In the genomic region with DNA sequence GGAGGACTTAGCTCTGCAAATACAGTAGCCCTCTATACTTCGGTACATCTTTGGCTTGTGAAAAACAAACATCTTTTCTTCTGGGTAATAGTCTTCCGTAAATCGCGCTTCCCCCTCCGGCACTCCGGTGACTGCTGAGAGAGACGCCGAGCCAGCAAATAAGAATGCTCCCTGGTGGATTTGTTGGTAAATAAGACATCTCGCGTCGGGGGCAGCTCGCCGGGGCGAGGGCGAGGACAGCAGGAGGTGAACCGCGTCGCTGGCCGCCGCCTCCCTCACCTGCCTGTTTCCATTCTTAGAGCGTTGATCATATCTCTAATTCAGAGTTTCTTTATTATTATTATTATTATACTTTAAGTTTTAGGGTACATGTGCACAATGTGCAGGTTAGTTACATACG, we compare ENCODE assay signal across 30 cellular contexts.
"Had no signal": no experiment of that assay in that cellular context is flagged by ENCODE, and none has a peak within 500 bp of the region (broad histone marks: within the 10 kb centered on the region; RNA-seq: fewer than 3 reads in every experiment).

No MANE protein-coding gene starts in this region.

- H3K4me1 ChIP-seq: ascending aorta had no signal

- H3K36me3 ChIP-seq: ascending aorta, cardiac muscle cell, WERI-Rb-1 had no signal

- H3K9me3 ChIP-seq: ascending aorta had no signal

- ATAC-seq: activated CD4-positive, alpha-beta T cell treated with anti-CD3 and anti-CD28 coated beads for 36 hours; activated CD4-positive, CD25-positive, alpha-beta regulatory T cell treated with anti-CD3 and anti-CD28 coated beads, Interleukin-2, amount 50 U/mL, for 24 hours; activated CD8-positive, alpha-beta memory T cell treated with anti-CD3 and anti-CD28 coated beads, Interleukin-2, amount 10 ng/mL, durations not matched to agents 7 days and 5 days; activated CD8-positive, alpha-beta T cell treated with anti-CD3 and anti-CD28 coated beads, Interleukin-2, amount 10 ng/mL, durations not matched to agents 7 days and 5 days; activated naive CD8-positive, alpha-beta T cell treated with anti-CD3 and anti-CD28 coated beads, Interleukin-2, amount 50 U/mL, for 24 hours; WTC11 had no signal

- H3K27ac ChIP-seq: ascending aorta, cardiac muscle cell, WERI-Rb-1 had no signal

- DNase-seq: activated CD4-positive, alpha-beta memory T cell treated with anti-CD3 and anti-CD28 coated beads, Interleukin-2, amount 10 ng/mL, durations not matched to agents 7 days and 5 days; activated CD4-positive, alpha-beta T cell treated with anti-CD3 and anti-CD28 coated beads for 1 hour; activated CD4-positive, alpha-beta T cell treated with anti-CD3 and anti-CD28 coated beads for 36 hours; activated CD4-positive, alpha-beta T cell treated with anti-CD3 and anti-CD28 coated beads for 48 hours; activated CD4-positive, alpha-beta T cell treated with anti-CD3 and anti-CD28 coated beads, Interleukin-2, amount 10 ng/mL, durations not matched to agents 7 days and 5 days; activated CD4-positive, alpha-beta T cell treated with anti-CD3 and anti-CD28 coated beads, Interleukin-2, amount 50 U/mL, for 48 hours; activated CD4-positive, CD25-positive, alpha-beta regulatory T cell; activated CD8-positive, alpha-beta memory T cell treated with anti-CD3 and anti-CD28 coated beads for 24 hours; activated CD8-positive, alpha-beta memory T cell treated with anti-CD3 and anti-CD28 coated beads, Interleukin-2, amount 10 ng/mL, durations not matched to agents 7 days and 5 days; activated CD8-positive, alpha-beta memory T cell treated with anti-CD3 and anti-CD28 coated beads, Interleukin-2, amount 50 U/mL, for 48 hours; activated CD8-positive, alpha-beta T cell treated with anti-CD3 and anti-CD28 coated beads, Interleukin-2, amount 10 ng/mL, durations not matched to agents 7 days and 5 days; activated effector memory CD4-positive, alpha-beta T cell treated with Interleukin-2 at 50 U/mL for 16 hours; activated gamma-delta T cell; activated naive CD4-positive, alpha-beta T cell treated with anti-CD3 and anti-CD28 coated beads, Interleukin-2, amount 10 ng/mL, durations not matched to agents 7 days and 5 days; activated naive CD4-positive, alpha-beta T cell treated with Interleukin-2 at 50 U/mL for 16 hours; activated naive CD8-positive, alpha-beta T cell treated with anti-CD3 and anti-CD28 coated beads, Interleukin-2, amount 10 ng/mL, durations not matched to agents 7 days and 5 days; activated naive CD8-positive, alpha-beta T cell treated with anti-CD3 and anti-CD28 coated beads, Interleukin-2, amount 50 U/mL, for 24 hours; activated T-cell treated with anti-CD3 and anti-CD28 coated beads, Interleukin-2, amount 50 U/mL, for 24 hours; activated T-cell treated with anti-CD3 and anti-CD28 coated beads, Interleukin-2, amount 50 U/mL, for 48 hours; amygdala; anterior cingulate cortex; caudate nucleus; cerebellar nuclear complex; T-helper 2 cell; T-helper 9 cell; WERI-Rb-1 had no signal

- H3K27me3 ChIP-seq: ascending aorta, cardiac muscle cell had no signal

- H3K4me3 ChIP-seq: ascending aorta, cardiac muscle cell had no signal
